26 cellular contexts compared by ENCODE assay signal in the genomic region with DNA sequence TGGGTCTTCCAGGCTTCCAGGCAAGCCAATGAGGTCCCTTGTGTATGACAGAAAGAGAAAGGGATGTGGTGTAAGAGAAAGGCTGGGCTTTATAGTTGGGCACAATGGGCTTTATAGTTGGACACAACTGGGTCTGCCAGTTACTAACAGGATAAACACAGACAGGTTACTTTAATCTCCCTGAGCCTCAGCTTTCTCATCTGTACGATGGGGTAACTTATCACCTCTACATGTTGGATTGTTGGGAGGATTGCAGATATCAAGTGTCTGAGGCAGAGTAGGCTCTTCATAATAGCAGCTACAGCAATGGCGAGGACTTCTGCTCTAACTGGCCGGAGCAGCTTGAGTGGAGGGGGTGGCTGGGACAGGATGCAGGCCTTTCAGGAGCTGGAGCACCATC. TPM values are rescaled to one million over a fixed set of nuclear protein-coding genes. Genes with fewer than 3 reads are reported as not detected.
DNase-seq lines count a peak whose midpoint lies in the region; ATAC-seq, FAIRE-seq and TF ChIP-seq lines count a peak whose summit lies in the region.
"Had no signal": no experiment of that assay in that cellular context is flagged by ENCODE, and none has a peak within 500 bp of the region (broad histone marks: within the 10 kb centered on the region; RNA-seq: fewer than 3 reads in every experiment).

No MANE protein-coding gene starts in this region.

- no peak overlapping the region for H3K27ac Mint-ChIP-seq in endodermal cell
- H3K27ac Mint-ChIP-seq: CD14-positive monocyte; CD4-positive, alpha-beta memory T cell; CD4-positive, CD25-positive, alpha-beta regulatory T cell had no signal

- H3K27ac ChIP-seq in HepG2 (ENCODE audit: extremely low read length, insufficient read depth, low read length) (no peak overlapping the region), right lobe of liver (no peak overlapping the region), endodermal cell (ENCODE audit: low read depth, low read length) (no peak overlapping the region), upper lobe of right lung (no peak overlapping the region)
- H3K27ac ChIP-seq: BLaER1 had no signal

- H3K27me3 Mint-ChIP-seq in endodermal cell (ENCODE audit: insufficient read depth) = peaks cover 7% of the 10 kb centered on the region

- no peak overlapping the region for H3K4me2 ChIP-seq in HepG2 (ENCODE audit: low read depth, low read length)
- H3K4me2 ChIP-seq: BLaER1 had no signal

- H3K4me1 ChIP-seq in HepG2 (ENCODE audit: insufficient read depth, low read length) (peaks cover 79% of the 10 kb centered on the region), right lobe of liver (peaks cover 0 to 34% (median 10%) of the 10 kb centered on the region in 4 donors), endodermal cell (ENCODE audit: control insufficient read depth, insufficient read depth, low read length) (no peaks in the 10 kb centered on the region), mucosa of stomach (ENCODE audit: control insufficient read depth, insufficient read depth, low read length) (peaks cover 72% of the 10 kb centered on the region), upper lobe of right lung (peaks cover 6% of the 10 kb centered on the region)
- H3K4me1 ChIP-seq: BE2C had no signal

- H3K4me1 Mint-ChIP-seq in endodermal cell = peaks cover 43% of the 10 kb centered on the region
- H3K4me1 Mint-ChIP-seq: CD4-positive, CD25-positive, alpha-beta regulatory T cell had no signal

- H3K27me3 ChIP-seq in HepG2 (ENCODE audit: control insufficient read depth in 1 of 2, insufficient read depth in 2 of 2, low read length in 2 of 2) (no peaks in the 10 kb centered on the region), right lobe of liver (no peaks in the 10 kb centered on the region), endodermal cell (ENCODE audit: control insufficient read depth, insufficient read depth, low read length, poor library complexity, severe bottlenecking) (no peaks in the 10 kb centered on the region), mucosa of stomach (ENCODE audit: control insufficient read depth, insufficient read depth, low read length) (no peaks in the 10 kb centered on the region), upper lobe of right lung (no peaks in the 10 kb centered on the region)
- H3K27me3 ChIP-seq: BLaER1 had no signal

- peaks cover 5% of the 10 kb centered on the region; the same call in 1 of the 2 replicates for H3K9me3 ChIP-seq in HepG2 (ENCODE audit: low read length)
- H3K9me3 ChIP-seq in right lobe of liver = no peaks in the 10 kb centered on the region
- H3K9me3 ChIP-seq in endodermal cell (ENCODE audit: control insufficient read depth, low read length) = no peaks in the 10 kb centered on the region
- H3K9me3 ChIP-seq in mucosa of stomach (ENCODE audit: control insufficient read depth, low read length) = no peaks in the 10 kb centered on the region
- no peaks in the 10 kb centered on the region for H3K9me3 ChIP-seq in upper lobe of right lung
- H3K9me3 ChIP-seq: BE2C, Caco-2 had no signal

- H3K36me3 Mint-ChIP-seq in endodermal cell (ENCODE audit: low read depth) = no peaks in the 10 kb centered on the region
- H3K36me3 Mint-ChIP-seq: CD14-positive monocyte; CD4-positive, alpha-beta memory T cell; CD4-positive, CD25-positive, alpha-beta regulatory T cell had no signal

- 100% methylated on average over 1 of the region's 3 CpGs for WGBS in HepG2 (ENCODE audit: low lambda C conversion rate)
- WGBS in right lobe of liver (ENCODE audit: insufficient coverage, low coverage, low lambda C conversion rate, missing lambda C conversion rate) = no CpG with 5 or more reads among the region's 3 CpGs
- 93 to 100% methylated on average over 2 to 3 of the region's 3 CpGs for WGBS in endodermal cell (ENCODE audit: insufficient coverage in 1 of 2, insufficient read length in 1 of 2), 2 experiments

- TF ChIP-seq POLR2A in HepG2 (IDR thresholded peaks at IDR 0.05; ENCODE audit: insufficient read depth in 1 of 2, low read depth in 2 of 2, low read length in 2 of 2) = no peak
- no peak for TF ChIP-seq POLR2A in right lobe of liver (IDR thresholded peaks at IDR 0.05)

- no peak overlapping the region for H2AFZ ChIP-seq in HepG2 (ENCODE audit: low read length)

- no peak for TF ChIP-seq CTCF in HepG2 (CRISPR knock-in tag; IDR thresholded peaks at IDR 0.05)
- no peak for TF ChIP-seq CTCF in right lobe of liver (IDR thresholded peaks at IDR 0.05)
- no peak for TF ChIP-seq CTCF in endodermal cell (conservative IDR thresholded peaks at IDR 0.05)
- no peak for TF ChIP-seq CTCF in upper lobe of right lung (IDR thresholded peaks at IDR 0.05)

- in situ Hi-C loops in HepG2 (cut with HindIII; ENCODE audit: extremely low pct_ligation_motif_present, low pct_unique_long_range_greater_than_20kb) = no loop called here

- H3K36me3 ChIP-seq in HepG2 (replicated peaks in 1 of 2; ENCODE audit: control insufficient read depth in 1 of 2, insufficient read depth in 2 of 2, low read length in 2 of 2) (no peaks in the 10 kb centered on the region), right lobe of liver (no peaks in the 10 kb centered on the region), endodermal cell (ENCODE audit: control insufficient read depth, insufficient read depth, low read length) (no peaks in the 10 kb centered on the region), mucosa of stomach (ENCODE audit: control insufficient read depth, insufficient read depth, low read length) (no peaks in the 10 kb centered on the region), upper lobe of right lung (no peaks in the 10 kb centered on the region)
- H3K36me3 ChIP-seq: BE2C, BLaER1 had no signal

- H3K4me3 ChIP-seq in HepG2 (replicated peaks in 1 of 3; ENCODE audit: insufficient read depth in 1 of 3, low read depth in 2 of 3, low read length in 3 of 3) (no peak overlapping the region), right lobe of liver (no peak overlapping the region), endodermal cell (ENCODE audit: low read length) (no peak overlapping the region), mucosa of stomach (ENCODE audit: low read length) (no peak overlapping the region), upper lobe of right lung (no peak overlapping the region)
- H3K4me3 ChIP-seq: BLaER1 had no signal

- peak; percentile 15 for FAIRE-seq in HepG2 (lab: Jason Lieb, UNC)
- FAIRE-seq: A204.1, D721Med, G401.6, GM12891, GM19239 had no signal

- no peaks in the 10 kb centered on the region for H4K20me1 ChIP-seq in HepG2 (ENCODE audit: insufficient read depth, low read length)
- H4K20me1 ChIP-seq: BLaER1 had no signal

- H3K4me3 Mint-ChIP-seq in endodermal cell = no peak overlapping the region
- H3K4me3 Mint-ChIP-seq: CD14-positive monocyte; CD4-positive, alpha-beta memory T cell; CD4-positive, CD25-positive, alpha-beta regulatory T cell had no signal

- H3K9ac ChIP-seq in HepG2 (ENCODE audit: insufficient read depth, low read depth, low read length) (peak overlapping the region; percentile 2; the same call in 1 of the 2 replicates), endodermal cell (ENCODE audit: extremely low read depth, low read length, poor library complexity, severe bottlenecking) (no peak overlapping the region), mucosa of stomach (ENCODE audit: low read length) (peak overlapping the region; percentile 32)
- H3K9ac ChIP-seq: BLaER1 had no signal

- H3K79me2 ChIP-seq in HepG2 (ENCODE audit: insufficient read depth, low read length) = no peaks in the 10 kb centered on the region

- no peak for TF ChIP-seq RAD21 in HepG2 (CRISPR knock-in tag; IDR thresholded peaks at IDR 0.05)

- intact Hi-C loops in HepG2 (cut with micrococcal nuclease; ENCODE audit: unreplicated experiment) = no loop called here
- intact Hi-C loops in right lobe of liver (cut with DNase I) = no loop called here
- intact Hi-C loops in upper lobe of right lung (cut with DNase I) = no loop called here

- no peak for ATAC-seq in HepG2
- no peak for ATAC-seq in right lobe of liver
- no peak for ATAC-seq in upper lobe of right lung

- POLR2A ChIA-PET in HepG2 (lab: Yijun Ruan, JAX) = interaction anchor here (0.9 to 2.6 kb wide), 9 partner anchors 10 to 52 kb away, joined by 3 to 19 read pairs (median 4); partner anchors contain the start of genes AMBP and COL27A1

- CTCF ChIA-PET in HepG2 (lab: Yijun Ruan, JAX; ENCODE audit: low intra/inter-chr PET ratio, low total read pairs) = no interaction called here

- H3K9me3 Mint-ChIP-seq in endodermal cell = no peaks in the 10 kb centered on the region

- no TSS peak for BruUV-seq in HepG2 (replicated peaks; lab: Mats Ljungman, UMichigan)

- DNase-seq in HepG2 (ENCODE audit: low spot score) (no peak), right lobe of liver (no peak), endodermal cell (peak; percentile 28), upper lobe of right lung (peak; percentile 40), medulla oblongata (ENCODE audit: extremely low spot score) (no peak), RPMI8226 (no peak)
- no peak for DNase-seq in activated CD4-positive, alpha-beta T cell treated with anti-CD3 and anti-CD28 coated beads for 48 hours
- DNase-seq: 8988T; ACHN; BE2C; Calu3; CD4-positive, alpha-beta memory T cell; CD4-positive, CD25-positive, alpha-beta regulatory T cell; DMS79 treated with DMSO at 0.1 percent for 48 hours; GF-D8 had no signal

- TF ChIP-seq EP300 in HepG2 (IDR thresholded peaks at IDR 0.05; ENCODE audit: low read depth in 2 of 2, low read length in 2 of 2) (no peak), HepG2 (CRISPR knock-in tag; IDR thresholded peaks at IDR 0.05; ENCODE audit: borderline replicate concordance) (no peak)

RNA-seq across cellular contexts. Expression of gene KIF12, which starts 23.5 kb away (rescaled TPM):
- 0.81 and 1.8 TPM in 2 replicates for total RNA-seq in HepG2 (2016; rRNA removed; fragmentation: Illumina TruSeq; extraction: Trizol)
- 0.61 and 1.1 TPM in 2 replicates for total RNA-seq in HepG2 (2016; cell fraction: cytosol; rRNA removed; fragmentation: Illumina TruSeq; extraction: Trizol; ENCODE audit: low read depth)
- 0.94 and 1.8 TPM in 2 replicates for total RNA-seq in HepG2 (2016; cell fraction: insoluble cytoplasmic fraction; rRNA removed; fragmentation: Illumina TruSeq; extraction: Trizol)
- 0.19 and 0.38 TPM in 2 replicates for total RNA-seq in HepG2 (2016; cell fraction: membrane; rRNA removed; fragmentation: Illumina TruSeq; extraction: Trizol)
- 2.7 and 3.5 TPM in 2 replicates for total RNA-seq in HepG2 (2016; cell fraction: nucleus; rRNA removed; fragmentation: Illumina TruSeq; extraction: Trizol)
- 12.5 and 14.8 TPM in 2 replicates for polyA plus RNA-seq in HepG2 (2011; rRNA removed)
- polyA plus RNA-seq in HepG2 (2011; cell fraction: cytosol; rRNA removed) = 1.6 and 3.1 TPM in 2 replicates
- polyA plus RNA-seq in HepG2 (2011; cell fraction: nucleus; rRNA removed) = 155 and 222 TPM in 2 replicates
- polyA plus RNA-seq in HepG2 (2012) = 6.2 and 7.2 TPM in 2 replicates
- 0.14 and 0.26 TPM in 2 replicates for polyA plus RNA-seq in HepG2 (2016; cell fraction: cytosol; fragmentation: Illumina TruSeq; extraction: Trizol; ENCODE audit: low read depth)
- polyA plus RNA-seq in HepG2 (2016; cell fraction: insoluble cytoplasmic fraction; fragmentation: Illumina TruSeq; extraction: Trizol; ENCODE audit: low read depth) = 0.92 and 0.93 TPM in 2 replicates
- polyA plus RNA-seq in HepG2 (2016; cell fraction: membrane; fragmentation: Illumina TruSeq; extraction: Trizol; ENCODE audit: low read depth) = 0.17 TPM in 1 of 2 replicates, not detected in the other
- polyA plus RNA-seq in HepG2 (2016; cell fraction: nucleus; fragmentation: Illumina TruSeq; extraction: Trizol; ENCODE audit: insufficient read depth, low read depth) = 8.0 and 11.0 TPM in 2 replicates
- polyA minus RNA-seq in HepG2 (2011; rRNA and poly(A)+ RNA removed; ENCODE audit: low replicate concordance) = 6.7 TPM in 1 of 2 replicates, not detected in the other
- polyA minus RNA-seq in HepG2 (2011; cell fraction: cytosol; rRNA and poly(A)+ RNA removed) = 1.1 and 1.3 TPM in 2 replicates
- polyA minus RNA-seq in HepG2 (2011; cell fraction: nucleus; rRNA and poly(A)+ RNA removed) = 11.6 and 13.7 TPM in 2 replicates
- total RNA-seq in right lobe of liver = 10 to 100 TPM in 5 of 6 experiments, 1 to 10 TPM in 1; 3.1 to 24.3 (median 14.2) TPM
- total RNA-seq in endodermal cell = 10 to 100 TPM; 11.4 to 16.3 TPM
- polyA plus RNA-seq in endodermal cell (2013, experiment 1 of 2) = 3.3 TPM
- 4.1 TPM for polyA plus RNA-seq in endodermal cell (2013, experiment 2 of 2)
- total RNA-seq in upper lobe of right lung = 6.2 TPM
- total RNA-seq: A673; CD4-positive, alpha-beta memory T cell; CD4-positive, CD25-positive, alpha-beta regulatory T cell had no signal
- polyA plus RNA-seq: AG04450; CD14-positive monocyte; CD4-positive, alpha-beta memory T cell; CD4-positive, CD25-positive, alpha-beta regulatory T cell had no signal

RNA-seq across cellular contexts. Expression of gene COL27A1, which starts 32.7 kb away (rescaled TPM):
- total RNA-seq in HepG2 (2016; rRNA removed; fragmentation: Illumina TruSeq; extraction: Trizol) (13.1 and 71.3 TPM in 2 replicates), right lobe of liver (10 to 100 TPM; 11.8 to 51.9 (median 29.3) TPM), endodermal cell (10 to 100 TPM; 43.8 to 69.5 TPM), upper lobe of right lung (13.7 TPM)
- total RNA-seq in HepG2 (2016; cell fraction: cytosol; rRNA removed; fragmentation: Illumina TruSeq; extraction: Trizol; ENCODE audit: low read depth) = 24.4 and 27.4 TPM in 2 replicates
- total RNA-seq in HepG2 (2016; cell fraction: insoluble cytoplasmic fraction; rRNA removed; fragmentation: Illumina TruSeq; extraction: Trizol) = 11.3 and 76.4 TPM in 2 replicates
- total RNA-seq in HepG2 (2016; cell fraction: membrane; rRNA removed; fragmentation: Illumina TruSeq; extraction: Trizol) = 17.0 and 18.6 TPM in 2 replicates
- 127 and 145 TPM in 2 replicates for total RNA-seq in HepG2 (2016; cell fraction: nucleus; rRNA removed; fragmentation: Illumina TruSeq; extraction: Trizol)
- polyA plus RNA-seq in HepG2 (2011; rRNA removed) = 89.1 and 105 TPM in 2 replicates
- 8.5 and 16.4 TPM in 2 replicates for polyA plus RNA-seq in HepG2 (2011; cell fraction: cytosol; rRNA removed)
- 1,276 and 1,843 TPM in 2 replicates for polyA plus RNA-seq in HepG2 (2011; cell fraction: nucleus; rRNA removed)
- 63.8 and 83.6 TPM in 2 replicates for polyA plus RNA-seq in HepG2 (2012)
- polyA plus RNA-seq in HepG2 (2016; cell fraction: cytosol; fragmentation: Illumina TruSeq; extraction: Trizol; ENCODE audit: low read depth) = 2.0 and 2.7 TPM in 2 replicates
- polyA plus RNA-seq in HepG2 (2016; cell fraction: insoluble cytoplasmic fraction; fragmentation: Illumina TruSeq; extraction: Trizol; ENCODE audit: low read depth) = 13.5 and 15.6 TPM in 2 replicates
- polyA plus RNA-seq in HepG2 (2016; cell fraction: membrane; fragmentation: Illumina TruSeq; extraction: Trizol; ENCODE audit: low read depth) = 4.3 and 4.5 TPM in 2 replicates
- polyA plus RNA-seq in HepG2 (2016; cell fraction: nucleus; fragmentation: Illumina TruSeq; extraction: Trizol; ENCODE audit: insufficient read depth, low read depth) = 665 and 720 TPM in 2 replicates
- 11.6 and 59.4 TPM in 2 replicates for polyA minus RNA-seq in HepG2 (2011; rRNA and poly(A)+ RNA removed; ENCODE audit: low replicate concordance)
- polyA minus RNA-seq in HepG2 (2011; cell fraction: cytosol; rRNA and poly(A)+ RNA removed) = 5.5 and 10.9 TPM in 2 replicates
- 155 and 169 TPM in 2 replicates for polyA minus RNA-seq in HepG2 (2011; cell fraction: nucleus; rRNA and poly(A)+ RNA removed)
- polyA plus RNA-seq in endodermal cell (2013, experiment 1 of 2) = 27.0 TPM
- polyA plus RNA-seq in endodermal cell (2013, experiment 2 of 2) = 29.4 TPM
- polyA plus RNA-seq: CD14-positive monocyte; CD4-positive, alpha-beta memory T cell; CD4-positive, CD25-positive, alpha-beta regulatory T cell had no signal

RNA-seq across cellular contexts. Expression of gene AMBP, which starts 44.5 kb away (rescaled TPM):
- 612 and 1,510 TPM in 2 replicates for total RNA-seq in HepG2 (2016; rRNA removed; fragmentation: Illumina TruSeq; extraction: Trizol)
- 264 and 266 TPM in 2 replicates for total RNA-seq in HepG2 (2016; cell fraction: cytosol; rRNA removed; fragmentation: Illumina TruSeq; extraction: Trizol; ENCODE audit: low read depth)
- 610 and 1,558 TPM in 2 replicates for total RNA-seq in HepG2 (2016; cell fraction: insoluble cytoplasmic fraction; rRNA removed; fragmentation: Illumina TruSeq; extraction: Trizol)
- total RNA-seq in HepG2 (2016; cell fraction: membrane; rRNA removed; fragmentation: Illumina TruSeq; extraction: Trizol) = 284 and 296 TPM in 2 replicates
- total RNA-seq in HepG2 (2016; cell fraction: nucleus; rRNA removed; fragmentation: Illumina TruSeq; extraction: Trizol) = 1,103 and 1,244 TPM in 2 replicates
- 2,580 and 3,919 TPM in 2 replicates for polyA plus RNA-seq in HepG2 (2011; rRNA removed)
- 3,676 and 4,547 TPM in 2 replicates for polyA plus RNA-seq in HepG2 (2011; cell fraction: cytosol; rRNA removed)
- polyA plus RNA-seq in HepG2 (2011; cell fraction: nucleus; rRNA removed) = 1,589 and 2,063 TPM in 2 replicates
- polyA plus RNA-seq in HepG2 (2012) = 2,894 and 3,165 TPM in 2 replicates
- polyA plus RNA-seq in HepG2 (2016; cell fraction: cytosol; fragmentation: Illumina TruSeq; extraction: Trizol; ENCODE audit: low read depth) = 305 and 334 TPM in 2 replicates
- 674 and 676 TPM in 2 replicates for polyA plus RNA-seq in HepG2 (2016; cell fraction: insoluble cytoplasmic fraction; fragmentation: Illumina TruSeq; extraction: Trizol; ENCODE audit: low read depth)
- 279 and 293 TPM in 2 replicates for polyA plus RNA-seq in HepG2 (2016; cell fraction: membrane; fragmentation: Illumina TruSeq; extraction: Trizol; ENCODE audit: low read depth)
- polyA plus RNA-seq in HepG2 (2016; cell fraction: nucleus; fragmentation: Illumina TruSeq; extraction: Trizol; ENCODE audit: insufficient read depth, low read depth) = 2,037 and 2,236 TPM in 2 replicates
- polyA minus RNA-seq in HepG2 (2011; rRNA and poly(A)+ RNA removed; ENCODE audit: low replicate concordance) = 0.72 and 924 TPM in 2 replicates
- polyA minus RNA-seq in HepG2 (2011; cell fraction: cytosol; rRNA and poly(A)+ RNA removed) = 612 and 1,026 TPM in 2 replicates
- 323 and 565 TPM in 2 replicates for polyA minus RNA-seq in HepG2 (2011; cell fraction: nucleus; rRNA and poly(A)+ RNA removed)
- 1,000 to 10,000 TPM; 2,202 to 7,072 (median 5,221) TPM for total RNA-seq in right lobe of liver
- total RNA-seq in endodermal cell = 1 to 10 TPM in 1 of 2 donors, under 1 TPM in 1; 0.68 to 2.9 TPM
- polyA plus RNA-seq in endodermal cell (2013, experiment 1 of 2) = 0.32 TPM
- polyA plus RNA-seq in endodermal cell (2013, experiment 2 of 2) = 0.58 TPM
- total RNA-seq in upper lobe of right lung = 0.67 TPM
- total RNA-seq: A673; CD4-positive, alpha-beta memory T cell; CD4-positive, CD25-positive, alpha-beta regulatory T cell had no signal
- polyA plus RNA-seq: CD14-positive monocyte; CD4-positive, alpha-beta memory T cell; CD4-positive, CD25-positive, alpha-beta regulatory T cell had no signal

Comparison
In these comparisons a context has a peak if more than half of its experiments do, and no peak if none do; other contexts are left out.
1. DNase-seq: peak in endodermal cell (single experiment) and upper lobe of right lung (single experiment); none in HepG2 (single experiment), right lobe of liver (0 of 3), medulla oblongata (single experiment), activated CD4-positive, alpha-beta T cell treated with anti-CD3 and anti-CD28 coated beads for 48 hours (single experiment) and RPMI8226 (single experiment).
2. RNA of gene AMBP, which starts 44.5 kb away (total RNA-seq): 2,202 to 7,072 TPM in right lobe of liver and 264 to 1,558 TPM in HepG2; 0.68 to 2.9 TPM in endodermal cell and 0.67 TPM in upper lobe of right lung (single experiment); every median in the first group is over 10 times any median in the second.